Comparison of ENCODE assay signal across 15 cellular contexts in genomic region chr15:31822463-31822862, GRCh38. TPM values are rescaled to one million over a fixed set of nuclear protein-coding genes. Genes with fewer than 3 reads are reported as not detected.
DNase-seq lines count a peak whose midpoint lies in the region; ATAC-seq and TF ChIP-seq lines count a peak whose summit lies in the region.
"Had no signal": no experiment of that assay in that cellular context is flagged by ENCODE, and none has a peak within 500 bp of the region (broad histone marks: within the 10 kb centered on the region; RNA-seq: fewer than 3 reads in every experiment).

No MANE protein-coding gene starts in this region.

- H3K36me3 ChIP-seq in right atrium auricular region, result no peaks in the 10 kb centered on the region

- DNase-seq in Right ventricle myocardium inferior (ENCODE audit: missing footprints), result no peak
- DNase-seq in cardiac septum (ENCODE audit: low spot score), result no peak
- DNase-seq in right atrium auricular region (ENCODE audit: low spot score), result no peak
- DNase-seq in NCI-H446 (lab: John Stamatoyannopoulos, UW), result no peak
- DNase-seq: AML-193; Caco-2; CD4-positive, alpha-beta T cell; HCEC 1CT had no signal

- intact Hi-C loops in Right ventricle myocardium inferior (cut with DNase I) (no loop called here), cardiac septum (cut with DNase I) (no loop called here)

- TF ChIP-seq CTCF in right atrium auricular region (IDR thresholded peaks at IDR 0.05), result no peak

- H3K4me1 ChIP-seq in right atrium auricular region, result no peaks in the 10 kb centered on the region
- H3K4me1 ChIP-seq: A549, Caco-2 had no signal

- no peaks in the 10 kb centered on the region for H3K27me3 ChIP-seq in right atrium auricular region

- H3K4me3 ChIP-seq in right atrium auricular region, result no peak overlapping the region
- H3K4me3 ChIP-seq: A549, GM23338 had no signal

- ATAC-seq in Right ventricle myocardium inferior, result peak; percentile 37
- no peak for ATAC-seq in GM21737 (IDR thresholded peaks at IDR 0.05; ENCODE audit: unreplicated experiment)
- ATAC-seq: A549 had no signal

- H3K27ac ChIP-seq in angular gyrus (ENCODE audit: low read depth, low read length), result peak overlapping the region; percentile 14
- H3K27ac ChIP-seq in right atrium auricular region, result peak overlapping the region; percentile 21 to 61
- H3K27ac ChIP-seq in temporal lobe (ENCODE audit: low read depth, low read length), result peak overlapping the region; percentile 53
- H3K27ac ChIP-seq: 22Rv1, A549, C4-2B had no signal

- H3K9me3 ChIP-seq in right atrium auricular region, result no peaks in the 10 kb centered on the region
- H3K9me3 ChIP-seq: A549, Caco-2 had no signal

RNA-seq across cellular contexts. Expression of gene OTUD7A, which starts 48.0 kb away (rescaled TPM):
- total RNA-seq in Right ventricle myocardium inferior (1.5 TPM), cardiac septum (1.3 TPM), right atrium auricular region (1 to 10 TPM; 1.0 to 5.2 TPM), temporal lobe (9.6 TPM)
